In genomic region chr7:44123190-44124003, GRCh38 we compare ENCODE assay signal across 1 cellular context.
TF ChIP-seq lines count a peak whose summit lies in the region.

POLD2 (minus strand) TSS chr7:44123548; CDS start chr7:44122053, 1,495 bp downstream.

TF ChIP-seq in K562, 482 proteins besides CTCF, POLR2A, EP300 and RAD21 (continued from another document and continues in another):
- TF ChIP-seq, protein P1, sequence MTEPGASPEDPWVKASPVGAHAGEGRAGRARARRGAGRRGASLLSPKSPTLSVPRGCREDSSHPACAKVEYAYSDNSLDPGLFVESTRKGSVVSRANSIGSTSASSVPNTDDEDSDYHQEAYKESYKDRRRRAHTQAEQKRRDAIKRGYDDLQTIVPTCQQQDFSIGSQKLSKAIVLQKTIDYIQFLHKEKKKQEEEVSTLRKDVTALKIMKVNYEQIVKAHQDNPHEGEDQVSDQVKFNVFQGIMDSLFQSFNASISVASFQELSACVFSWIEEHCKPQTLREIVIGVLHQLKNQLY (CRISPR knock-in tag; conservative IDR thresholded peaks at IDR 0.05) = no peak
- TF ChIP-seq NEUROD1 (IDR thresholded peaks at IDR 0.05; ENCODE audit: borderline replicate concordance, low read depth, low read length, partially characterized antibody) (peak; percentile 74), LCOR (CRISPR knock-in tag; IDR thresholded peaks at IDR 0.05) (0 out of 2 replicates have a peak, but pooled peaks have one; percentile 62), RBM17 (IDR thresholded peaks at IDR 0.05; ENCODE audit: borderline replicate concordance, low read depth, low read length) (no peak), ADNP (tag; IDR thresholded peaks at IDR 0.05) (no peak), ZNF224 (CRISPR knock-in tag; IDR thresholded peaks at IDR 0.05) (no peak), HMG20B (CRISPR knock-in tag; IDR thresholded peaks at IDR 0.05) (no peak), ZNF175 (CRISPR knock-in tag; IDR thresholded peaks at IDR 0.05; ENCODE audit: low read depth) (no peak), TCFL5 (CRISPR knock-in tag; conservative IDR thresholded peaks at IDR 0.05) (no peak), KAT7 (CRISPR knock-in tag; IDR thresholded peaks at IDR 0.05; ENCODE audit: borderline replicate concordance) (no peak), PHF20 (IDR thresholded peaks at IDR 0.05; ENCODE audit: partially characterized antibody) (peak; percentile 76), CREB5 (CRISPR knock-in tag; IDR thresholded peaks at IDR 0.05) (no peak), FOXM1 (IDR thresholded peaks at IDR 0.05; ENCODE audit: low read depth) (no peak), FOXM1 (CRISPR knock-in tag; IDR thresholded peaks at IDR 0.05; ENCODE audit: low read depth) (peak; percentile 56; the same call in 1 of the 2 replicates), KLF1 (tag; IDR thresholded peaks at IDR 0.05) (peak; percentile 86), NCOA6 (IDR thresholded peaks at IDR 0.05) (no peak), SMAD4 (CRISPR knock-in tag; conservative IDR thresholded peaks at IDR 0.05) (peak; percentile 52; the same call in 1 of the 2 replicates), ZNF79 (CRISPR knock-in tag; IDR thresholded peaks at IDR 0.05; ENCODE audit: low read depth) (no peak), ZNF583 (CRISPR knock-in tag; IDR thresholded peaks at IDR 0.05) (no peak), FOXA1 (IDR thresholded peaks at IDR 0.05; ENCODE audit: borderline replicate concordance) (no peak), ZNF644 (tag; IDR thresholded peaks at IDR 0.05; ENCODE audit: low read depth) (no peak), BRD4 (IDR thresholded peaks at IDR 0.05) (no peak), POLR2AphosphoS2 (IDR thresholded peaks at IDR 0.05; ENCODE audit: low read length) (no peak), CREB1 (IDR thresholded peaks at IDR 0.05) (peak; percentile 88), CREB1 (CRISPR knock-in tag; IDR thresholded peaks at IDR 0.05) (peak; percentile 91), NFIX (CRISPR knock-in tag; IDR thresholded peaks at IDR 0.05; ENCODE audit: low read depth) (no peak), AFF1 (IDR thresholded peaks at IDR 0.05; ENCODE audit: low read depth in 1 of 2, partially characterized antibody in 2 of 2) (no peak), ZNF592 (IDR thresholded peaks at IDR 0.05) (no peak), ASH1L (IDR thresholded peaks at IDR 0.05; ENCODE audit: borderline replicate concordance, low read depth, partially characterized antibody) (peak; percentile 41), LARP7 (IDR thresholded peaks at IDR 0.05) (no peak), ZNF23 (CRISPR knock-in tag; IDR thresholded peaks at IDR 0.05) (no peak), CCNT2 (IDR thresholded peaks at IDR 0.05; ENCODE audit: borderline replicate concordance, extremely low read depth, insufficient read length, low read depth, low read length) (peak; percentile 76), PRPF4 (IDR thresholded peaks at IDR 0.05; ENCODE audit: insufficient read depth, low read depth, low read length, poor library complexity, severe bottlenecking) (no peak), MECOM (CRISPR knock-in tag; IDR thresholded peaks at IDR 0.05) (no peak), TEAD4 (IDR thresholded peaks at IDR 0.05; ENCODE audit: low read length) (no peak), TEAD4 (CRISPR knock-in tag; IDR thresholded peaks at IDR 0.05; ENCODE audit: borderline replicate concordance) (no peak), USF2 (CRISPR knock-in tag; IDR thresholded peaks at IDR 0.05) (peak; percentile 7; the same call in 1 of the 2 replicates), CBFA2T3 (IDR thresholded peaks at IDR 0.05) (no peak), MAX (CRISPR knock-in tag; IDR thresholded peaks at IDR 0.05) (peak; percentile 88), FUS (optimal IDR thresholded peaks at IDR 0.05; ENCODE audit: low read depth, low read length) (peak; percentile 52), SNAPC5 (CRISPR knock-in tag; IDR thresholded peaks at IDR 0.05) (no peak)
- TF ChIP-seq, protein P2, sequence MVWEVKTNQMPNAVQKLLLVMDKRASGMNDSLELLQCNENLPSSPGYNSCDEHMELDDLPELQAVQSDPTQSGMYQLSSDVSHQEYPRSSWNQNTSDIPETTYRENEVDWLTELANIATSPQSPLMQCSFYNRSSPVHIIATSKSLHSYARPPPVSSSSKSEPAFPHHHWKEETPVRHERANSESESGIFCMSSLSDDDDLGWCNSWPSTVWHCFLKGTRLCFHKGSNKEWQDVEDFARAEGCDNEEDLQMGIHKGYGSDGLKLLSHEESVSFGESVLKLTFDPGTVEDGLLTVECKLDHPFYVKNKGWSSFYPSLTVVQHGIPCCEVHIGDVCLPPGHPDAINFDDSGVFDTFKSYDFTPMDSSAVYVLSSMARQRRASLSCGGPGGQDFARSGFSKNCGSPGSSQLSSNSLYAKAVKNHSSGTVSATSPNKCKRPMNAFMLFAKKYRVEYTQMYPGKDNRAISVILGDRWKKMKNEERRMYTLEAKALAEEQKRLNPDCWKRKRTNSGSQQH (CRISPR knock-in tag; IDR thresholded peaks at IDR 0.05) = no peak
- TF ChIP-seq, protein P3, sequence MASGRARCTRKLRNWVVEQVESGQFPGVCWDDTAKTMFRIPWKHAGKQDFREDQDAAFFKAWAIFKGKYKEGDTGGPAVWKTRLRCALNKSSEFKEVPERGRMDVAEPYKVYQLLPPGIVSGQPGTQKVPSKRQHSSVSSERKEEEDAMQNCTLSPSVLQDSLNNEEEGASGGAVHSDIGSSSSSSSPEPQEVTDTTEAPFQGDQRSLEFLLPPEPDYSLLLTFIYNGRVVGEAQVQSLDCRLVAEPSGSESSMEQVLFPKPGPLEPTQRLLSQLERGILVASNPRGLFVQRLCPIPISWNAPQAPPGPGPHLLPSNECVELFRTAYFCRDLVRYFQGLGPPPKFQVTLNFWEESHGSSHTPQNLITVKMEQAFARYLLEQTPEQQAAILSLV (tag; IDR thresholded peaks at IDR 0.05) = no peak
- TF ChIP-seq, protein P4, sequence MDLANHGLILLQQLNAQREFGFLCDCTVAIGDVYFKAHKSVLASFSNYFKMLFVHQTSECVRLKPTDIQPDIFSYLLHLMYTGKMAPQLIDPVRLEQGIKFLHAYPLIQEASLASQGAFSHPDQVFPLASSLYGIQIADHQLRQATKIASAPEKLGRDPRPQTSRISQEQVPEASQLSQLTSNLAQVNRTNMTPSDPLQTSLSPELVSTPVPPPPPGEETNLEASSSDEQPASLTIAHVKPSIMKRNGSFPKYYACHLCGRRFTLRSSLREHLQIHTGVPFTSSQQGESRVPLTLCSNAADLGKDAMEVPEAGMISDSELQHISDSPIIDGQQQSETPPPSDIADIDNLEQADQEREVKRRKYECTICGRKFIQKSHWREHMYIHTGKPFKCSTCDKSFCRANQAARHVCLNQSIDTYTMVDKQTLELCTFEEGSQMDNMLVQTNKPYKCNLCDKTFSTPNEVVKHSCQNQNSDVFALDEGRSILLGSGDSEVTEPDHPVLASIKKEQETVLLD (IDR thresholded peaks at IDR 0.05) = peak; percentile 11; the same call in 1 of the 2 replicates
- TF ChIP-seq, protein P5, sequence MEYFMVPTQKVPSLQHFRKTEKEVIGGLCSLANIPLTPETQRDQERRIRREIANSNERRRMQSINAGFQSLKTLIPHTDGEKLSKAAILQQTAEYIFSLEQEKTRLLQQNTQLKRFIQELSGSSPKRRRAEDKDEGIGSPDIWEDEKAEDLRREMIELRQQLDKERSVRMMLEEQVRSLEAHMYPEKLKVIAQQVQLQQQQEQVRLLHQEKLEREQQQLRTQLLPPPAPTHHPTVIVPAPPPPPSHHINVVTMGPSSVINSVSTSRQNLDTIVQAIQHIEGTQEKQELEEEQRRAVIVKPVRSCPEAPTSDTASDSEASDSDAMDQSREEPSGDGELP (CRISPR knock-in tag; IDR thresholded peaks at IDR 0.05; ENCODE audit: borderline replicate concordance) = peak; percentile 88
- TF ChIP-seq, protein P6, sequence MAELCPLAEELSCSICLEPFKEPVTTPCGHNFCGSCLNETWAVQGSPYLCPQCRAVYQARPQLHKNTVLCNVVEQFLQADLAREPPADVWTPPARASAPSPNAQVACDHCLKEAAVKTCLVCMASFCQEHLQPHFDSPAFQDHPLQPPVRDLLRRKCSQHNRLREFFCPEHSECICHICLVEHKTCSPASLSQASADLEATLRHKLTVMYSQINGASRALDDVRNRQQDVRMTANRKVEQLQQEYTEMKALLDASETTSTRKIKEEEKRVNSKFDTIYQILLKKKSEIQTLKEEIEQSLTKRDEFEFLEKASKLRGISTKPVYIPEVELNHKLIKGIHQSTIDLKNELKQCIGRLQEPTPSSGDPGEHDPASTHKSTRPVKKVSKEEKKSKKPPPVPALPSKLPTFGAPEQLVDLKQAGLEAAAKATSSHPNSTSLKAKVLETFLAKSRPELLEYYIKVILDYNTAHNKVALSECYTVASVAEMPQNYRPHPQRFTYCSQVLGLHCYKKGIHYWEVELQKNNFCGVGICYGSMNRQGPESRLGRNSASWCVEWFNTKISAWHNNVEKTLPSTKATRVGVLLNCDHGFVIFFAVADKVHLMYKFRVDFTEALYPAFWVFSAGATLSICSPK (IDR thresholded peaks at IDR 0.05; ENCODE audit: borderline replicate concordance) = no peak
- TF ChIP-seq, protein P7, sequence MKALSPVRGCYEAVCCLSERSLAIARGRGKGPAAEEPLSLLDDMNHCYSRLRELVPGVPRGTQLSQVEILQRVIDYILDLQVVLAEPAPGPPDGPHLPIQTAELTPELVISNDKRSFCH (CRISPR knock-in tag; IDR thresholded peaks at IDR 0.05) = no peak
- TF ChIP-seq, protein P7 (tag; IDR thresholded peaks at IDR 0.05) = no peak
